11 cellular contexts compared by ENCODE assay signal in the genomic region with DNA sequence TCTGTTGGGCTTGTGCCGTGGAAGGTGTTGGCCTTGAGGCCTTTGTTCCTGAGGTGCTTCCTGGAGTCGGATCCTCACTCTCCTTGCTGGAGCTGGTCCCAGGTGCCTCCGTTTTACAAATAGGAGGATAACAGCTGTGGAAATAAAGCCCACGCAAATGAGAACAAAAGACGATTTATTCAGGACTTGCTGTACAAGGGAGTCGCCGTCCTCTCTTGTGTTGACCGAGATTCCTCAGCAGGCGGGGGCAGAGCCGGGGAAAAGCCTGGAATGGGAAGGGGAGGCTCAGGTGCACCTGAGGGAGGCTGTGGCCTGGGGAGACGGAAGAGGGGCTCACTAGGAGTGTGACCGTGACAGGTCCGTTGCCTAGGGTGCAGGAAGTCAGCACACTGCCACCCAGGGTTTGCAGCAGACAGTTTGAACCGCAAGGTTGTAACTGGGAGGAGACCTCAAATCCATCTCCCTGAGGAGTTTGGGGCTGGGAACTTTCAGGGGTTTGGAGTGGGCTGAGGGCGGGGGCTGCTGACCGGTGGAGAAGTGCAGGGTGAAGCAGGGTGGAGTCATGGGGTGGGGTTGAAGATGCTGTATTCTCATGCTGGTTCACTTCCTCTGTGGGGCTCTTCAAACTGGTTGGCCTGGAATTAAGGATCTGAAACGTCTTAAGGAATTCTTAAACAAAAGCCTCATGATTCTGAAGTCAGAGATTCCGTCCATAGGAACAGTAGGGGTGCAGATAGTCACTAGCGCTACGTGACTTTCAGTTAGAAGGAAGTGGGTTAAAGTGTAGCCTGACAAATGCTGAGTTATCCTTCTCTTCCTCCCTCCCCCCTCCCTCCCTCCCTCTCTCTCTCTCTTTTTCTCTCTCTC. TPM values are rescaled to one million over a fixed set of nuclear protein-coding genes. Genes with fewer than 3 reads are reported as not detected.
DNase-seq lines count a peak whose midpoint lies in the region; ATAC-seq and TF ChIP-seq lines count a peak whose summit lies in the region.
"Had no signal": no experiment of that assay in that cellular context is flagged by ENCODE, and none has a peak within 500 bp of the region (broad histone marks: within the 10 kb centered on the region; RNA-seq: fewer than 3 reads in every experiment).

No MANE protein-coding gene starts in this region.

- peak overlapping the region; percentile 77 to 85 for H3K27ac Mint-ChIP-seq in stimulated activated naive CD8-positive, alpha-beta T cell treated with anti-CD3 and anti-CD28 coated beads, Interleukin-15, amount 100 ng/mL, for 72 hours

- POLR2A ChIA-PET in PC-9 (lab: Charles Lee; ENCODE audit: unreplicated experiment), result no interaction called here

- H3K27ac ChIP-seq in PC-9 (peak overlapping the region; percentile 100), colonic mucosa (peak overlapping the region; percentile 24)
- H3K27ac ChIP-seq: WERI-Rb-1 had no signal

- H3K79me2 ChIP-seq in PC-9 (ENCODE audit: low read depth), result peaks cover 45% of the 10 kb centered on the region

- H3K4me3 ChIP-seq in PC-9 (peak overlapping the region; percentile 57), colonic mucosa (no peak overlapping the region)

- intact Hi-C loops in PC-9 (cut with micrococcal nuclease; ENCODE audit: unreplicated experiment) (loop anchor here (1.0 kb wide), 1 partner anchor 11 kb away; a partner anchor contains a TSS), colonic mucosa (cut with DNase I) (no loop called here)

- peaks cover 7% of the 10 kb centered on the region; the same call in 1 of the 2 replicates for H3K36me3 ChIP-seq in PC-9 (ENCODE audit: low read depth)
- H3K36me3 ChIP-seq in colonic mucosa, result no peaks in the 10 kb centered on the region

- TF ChIP-seq CTCF in PC-9 (conservative IDR thresholded peaks at IDR 0.05) (no peak), colonic mucosa (IDR thresholded peaks at IDR 0.05) (no peak)

- no peak for ATAC-seq in stimulated activated naive CD8-positive, alpha-beta T cell treated with anti-CD3 and anti-CD28 coated beads, Interleukin-15, amount 100 ng/mL, for 72 hours
- ATAC-seq in HG02840 (IDR thresholded peaks at IDR 0.05; ENCODE audit: low FRiP score, unreplicated experiment), result no peak

- H3K9ac ChIP-seq in colonic mucosa (ENCODE audit: low read depth in 2 of 2, low read length in 2 of 2), result peak overlapping the region; percentile 3 to 55

- no peaks in the 10 kb centered on the region for H3K9me3 Mint-ChIP-seq in stimulated activated naive CD8-positive, alpha-beta T cell treated with anti-CD3 and anti-CD28 coated beads, Interleukin-15, amount 100 ng/mL, for 72 hours

- H3K4me3 Mint-ChIP-seq in stimulated activated naive CD8-positive, alpha-beta T cell treated with anti-CD3 and anti-CD28 coated beads, Interleukin-15, amount 100 ng/mL, for 72 hours, result peak overlapping the region; percentile 60 to 72

- no peaks in the 10 kb centered on the region for H3K9me2 ChIP-seq in PC-9 (ENCODE audit: insufficient read depth)

- DNase-seq in NOMO-1 (lab: John Stamatoyannopoulos, UW; ENCODE audit: unreplicated experiment in 2 of 2) (peak; percentile 4 to 20), NOMO-1 treated with dmso at 0.1 percent for 144 hours (lab: John Stamatoyannopoulos, UW; ENCODE audit: unreplicated experiment) (no peak), PC-9 (peak; percentile 61 to 98), colonic mucosa (peak; percentile 29), superior temporal gyrus (ENCODE audit: extremely low spot score) (no peak), inferior parietal cortex (ENCODE audit: extremely low spot score) (no peak)
- no peak for DNase-seq in stimulated activated naive CD8-positive, alpha-beta T cell treated with anti-CD3 and anti-CD28 coated beads, Interleukin-15, amount 100 ng/mL, for 72 hours
- DNase-seq: central memory CD4-positive, alpha-beta T cell; NCI-H226; WERI-Rb-1 had no signal

- peak overlapping the region; percentile 87 for H3K4me2 ChIP-seq in PC-9

- CTCF ChIA-PET in PC-9 (lab: Charles Lee), result interaction anchor here (0.7 kb wide), 1 partner anchor 10 kb away, joined by 3 read pairs; no protein-coding TSS in a partner anchor

- H3F3A ChIP-seq in PC-9 (ENCODE audit: insufficient read depth, low read depth), result peaks cover 73% of the 10 kb centered on the region

- peaks cover 72% of the 10 kb centered on the region for H3K4me1 Mint-ChIP-seq in stimulated activated naive CD8-positive, alpha-beta T cell treated with anti-CD3 and anti-CD28 coated beads, Interleukin-15, amount 100 ng/mL, for 72 hours

- H3K27me3 ChIP-seq in PC-9 (ENCODE audit: insufficient read depth, low read depth), result no peaks in the 10 kb centered on the region
- H3K27me3 ChIP-seq in colonic mucosa, result no peaks in the 10 kb centered on the region

- BruUV-seq in PC-9 (replicated peaks; lab: Mats Ljungman, UMichigan), result no TSS peak

- H3K27me3 Mint-ChIP-seq in stimulated activated naive CD8-positive, alpha-beta T cell treated with anti-CD3 and anti-CD28 coated beads, Interleukin-15, amount 100 ng/mL, for 72 hours, result no peaks in the 10 kb centered on the region

- H3K9me3 ChIP-seq in PC-9 (ENCODE audit: insufficient read depth, low read depth) (no peaks in the 10 kb centered on the region), colonic mucosa (no peaks in the 10 kb centered on the region)

- H3K4me1 ChIP-seq in PC-9 (replicated peaks; ENCODE audit: insufficient read depth) (peaks cover 68% of the 10 kb centered on the region), colonic mucosa (peaks cover 10% of the 10 kb centered on the region)

- H4K20me1 ChIP-seq in PC-9 (ENCODE audit: insufficient read depth), result peaks cover 7% of the 10 kb centered on the region

- no peak overlapping the region for H2AFZ ChIP-seq in PC-9

RNA-seq across cellular contexts. Expression of a gene that starts 2.6 kb away (rescaled TPM):
- total RNA-seq in PC-9 (2021) (88.5 and 136 TPM in 2 replicates), colonic mucosa (10 to 100 TPM; 67.5 to 86.6 TPM)

RNA-seq across cellular contexts. Expression of a gene that starts 10.7 kb away (rescaled TPM):
- total RNA-seq in PC-9 (2021) (24.9 and 28.0 TPM in 2 replicates), colonic mucosa (10 to 100 TPM; 14.5 to 25.7 TPM)

RNA-seq across cellular contexts. Expression of a gene that starts 59.8 kb away (rescaled TPM):
- total RNA-seq in PC-9 (2021), result 175 and 189 TPM in 2 replicates
- total RNA-seq in colonic mucosa, result 100 to 1,000 TPM; 155 to 188 TPM

Comparison
In these comparisons a context has a peak if more than half of its experiments do, and no peak if none do; other contexts are left out.
1. DNase-seq: peak in NOMO-1 (2 of 2), PC-9 (2 of 2) and colonic mucosa (single experiment); none in NOMO-1 treated with dmso at 0.1 percent for 144 hours (single experiment), stimulated activated naive CD8-positive, alpha-beta T cell treated with anti-CD3 and anti-CD28 coated beads, Interleukin-15, amount 100 ng/mL, for 72 hours (0 of 2), superior temporal gyrus (single experiment) and inferior parietal cortex (single experiment).